In genomic region chr10:100986952-100987684, GRCh38 we compare ENCODE assay signal across 8 cellular contexts. TPM values are rescaled to one million over a fixed set of nuclear protein-coding genes. Genes with fewer than 3 reads are reported as not detected.
DNase-seq lines count a peak whose midpoint lies in the region; ATAC-seq, FAIRE-seq and TF ChIP-seq lines count a peak whose summit lies in the region.

TSS of gene MRPL43 (minus strand) at chr10:100987497. CDS start at chr10:100987443, 54 bp downstream.
TSS of gene TWNK (plus strand) at chr10:100987543. CDS start at chr10:100988211, 668 bp downstream.

- H3K27ac ChIP-seq in MM.1S (ENCODE audit: low read length) = peak within 1 kb of the TSS; percentile 67; the same call in 1 of the 2 replicates
- peak within 1 kb of the TSS; percentile 63 for H3K27ac ChIP-seq in osteoblast (ENCODE audit: low read depth, low read length)
- peak within 1 kb of the TSS; percentile 63 to 68 for H3K27ac ChIP-seq in thoracic aorta

- no peaks in the 10 kb centered on the region for H3K9me2 ChIP-seq in MM.1S (replicated peaks; ENCODE audit: insufficient read depth, low read length)

- peaks cover 7% of the 10 kb centered on the region for H3K4me1 Mint-ChIP-seq in glutamatergic neuron (ENCODE audit: low read depth, unreplicated experiment)

- DNase-seq in GF-D8 (lab: John Stamatoyannopoulos, UW) = peak; percentile 41
- DNase-seq in H54 (ENCODE audit: insufficient read length, low spot score) = peak; percentile 81
- peak; percentile 88 for DNase-seq in MM.1S
- peak; percentile 55 for DNase-seq in SKM-1 treated with dmso at 0.1 percent for 144 hours (lab: John Stamatoyannopoulos, UW; ENCODE audit: unreplicated experiment)
- DNase-seq in activated naive CD4-positive, alpha-beta T cell treated with anti-CD3 and anti-CD28 coated beads, Interleukin-2, amount 50 U/mL, for 72 hours (ENCODE audit: low spot score in 2 of 2) = peak; percentile 86
- peak; percentile 90 for DNase-seq in glutamatergic neuron
- peak; percentile 99 for DNase-seq in osteoblast (ENCODE audit: insufficient read length, low spot score, missing footprints)
- DNase-seq in thoracic aorta (ENCODE audit: low spot score) = peak; percentile 65

- H3K9me3 Mint-ChIP-seq in activated naive CD4-positive, alpha-beta T cell treated with anti-CD3 and anti-CD28 coated beads, Interleukin-2, amount 50 U/mL, for 72 hours = no peaks in the 10 kb centered on the region
- H3K9me3 Mint-ChIP-seq in glutamatergic neuron (ENCODE audit: unreplicated experiment) = peaks cover 5% of the 10 kb centered on the region

- H3K27ac Mint-ChIP-seq in activated naive CD4-positive, alpha-beta T cell treated with anti-CD3 and anti-CD28 coated beads, Interleukin-2, amount 50 U/mL, for 72 hours = peak within 1 kb of the TSS; percentile 87 to 96
- peak within 1 kb of the TSS; percentile 83 for H3K27ac Mint-ChIP-seq in glutamatergic neuron (ENCODE audit: unreplicated experiment)

- peaks cover 21 to 25% of the 10 kb centered on the region in 2 donors for H3K36me3 Mint-ChIP-seq in activated naive CD4-positive, alpha-beta T cell treated with anti-CD3 and anti-CD28 coated beads, Interleukin-2, amount 50 U/mL, for 72 hours
- H3K36me3 Mint-ChIP-seq in glutamatergic neuron (ENCODE audit: unreplicated experiment) = no peaks in the 10 kb centered on the region

- ATAC-seq in activated naive CD4-positive, alpha-beta T cell treated with anti-CD3 and anti-CD28 coated beads, Interleukin-2, amount 50 U/mL, for 72 hours = peak; percentile 96 to 99
- peak; percentile 37 for ATAC-seq in thoracic aorta (ENCODE audit: insufficient number of reproducible peaks, low FRiP score, low read depth)

- H3K4me2 ChIP-seq in MM.1S (ENCODE audit: low read depth, low read length) = peak within 1 kb of the TSS; percentile 99
- peak within 1 kb of the TSS; percentile 97 for H3K4me2 ChIP-seq in osteoblast (ENCODE audit: insufficient read depth, low read length)

- 0 out of 2 replicates have a peak, but pooled peaks cover 4% of the 10 kb centered on the region for H3F3A ChIP-seq in MM.1S (ENCODE audit: insufficient read depth, low read length)

- peaks cover 10% of the 10 kb centered on the region for H3K27me3 Mint-ChIP-seq in glutamatergic neuron (ENCODE audit: unreplicated experiment)

- no peak for FAIRE-seq in H54 (lab: Jason Lieb, UNC)

- H3K36me3 ChIP-seq in MM.1S (replicated peaks; ENCODE audit: insufficient read depth, low read length) (peaks cover 8% of the 10 kb centered on the region; the same call in 1 of the 2 replicates), osteoblast (ENCODE audit: insufficient read depth, low read length) (peaks cover 40% of the 10 kb centered on the region), thoracic aorta (peaks cover 9% of the 10 kb centered on the region)

- H3K27me3 ChIP-seq in MM.1S (replicated peaks; ENCODE audit: insufficient read depth, low read length) (no peaks in the 10 kb centered on the region), osteoblast (ENCODE audit: insufficient read depth, low read length) (no peaks in the 10 kb centered on the region), thoracic aorta (replicated peaks; ENCODE audit: insufficient read depth) (no peaks in the 10 kb centered on the region)

- H3K4me3 ChIP-seq in MM.1S (ENCODE audit: low read length) (peak within 1 kb of the TSS; percentile 100), osteoblast (ENCODE audit: insufficient read depth, low read length) (peak within 1 kb of the TSS; percentile 95), thoracic aorta (peak within 1 kb of the TSS; percentile 89)

- H3K79me2 ChIP-seq in MM.1S (ENCODE audit: low read length) (peaks cover 58% of the 10 kb centered on the region), osteoblast (ENCODE audit: insufficient read depth, low read length) (peaks cover 54% of the 10 kb centered on the region)

- H3K9ac ChIP-seq in MM.1S (ENCODE audit: low read length) = peak within 1 kb of the TSS; percentile 83

- peaks cover 21% of the 10 kb centered on the region for H3K4me1 ChIP-seq in MM.1S (ENCODE audit: low read length)
- H3K4me1 ChIP-seq in osteoblast (ENCODE audit: insufficient read depth, low read length) = peaks cover 21% of the 10 kb centered on the region
- H3K4me1 ChIP-seq in thoracic aorta (ENCODE audit: control insufficient read depth in 1 of 2, low read depth in 2 of 2) = peaks cover 17 to 24% of the 10 kb centered on the region in 2 donors

- H2AFZ ChIP-seq in MM.1S (ENCODE audit: low read length) (peak within 1 kb of the TSS; percentile 100), osteoblast (ENCODE audit: low read length) (peak within 1 kb of the TSS; percentile 99)

- TF ChIP-seq POLR2A in H54 (IDR thresholded peaks at IDR 0.05; ENCODE audit: low read depth, low read length) = peak; percentile 57

- no peak for TF ChIP-seq CTCF in MM.1S (IDR thresholded peaks at IDR 0.05; ENCODE audit: low read length)
- TF ChIP-seq CTCF in glutamatergic neuron (IDR thresholded peaks at IDR 0.05; ENCODE audit: partially characterized antibody, unreplicated experiment) = no peak
- no peak for TF ChIP-seq CTCF in osteoblast (IDR thresholded peaks at IDR 0.05; ENCODE audit: extremely low read depth, low read depth, low read length)
- no peak for TF ChIP-seq CTCF in thoracic aorta (IDR thresholded peaks at IDR 0.05)

- peak within 1 kb of the TSS; percentile 99 for H3K4me3 Mint-ChIP-seq in glutamatergic neuron (ENCODE audit: unreplicated experiment)

- H4K20me1 ChIP-seq in MM.1S (ENCODE audit: insufficient read depth, low read length) (no peaks in the 10 kb centered on the region), osteoblast (ENCODE audit: insufficient read depth, low read length) (no peaks in the 10 kb centered on the region)

- H3K9me3 ChIP-seq in MM.1S (replicated peaks; ENCODE audit: insufficient read depth, low read length) (no peaks in the 10 kb centered on the region), osteoblast (ENCODE audit: low read depth, low read length) (no peaks in the 10 kb centered on the region), thoracic aorta (no peaks in the 10 kb centered on the region)

RNA-seq across cellular contexts. Expression of gene MRPL43, which starts in this region (rescaled TPM):
- 10 to 100 TPM; 42.4 to 53.3 TPM for total RNA-seq in activated naive CD4-positive, alpha-beta T cell treated with anti-CD3 and anti-CD28 coated beads, Interleukin-2, amount 50 U/mL, for 72 hours
- total RNA-seq in glutamatergic neuron (ENCODE audit: unreplicated experiment) (58.2 TPM), osteoblast (48.5 and 55.7 TPM in 2 replicates), thoracic aorta (10 to 100 TPM; 51.9 to 56.6 TPM)

RNA-seq across cellular contexts. Expression of gene TWNK, which starts in this region (rescaled TPM):
- total RNA-seq in activated naive CD4-positive, alpha-beta T cell treated with anti-CD3 and anti-CD28 coated beads, Interleukin-2, amount 50 U/mL, for 72 hours = 10 to 100 TPM; 11.6 to 17.0 TPM
- total RNA-seq in glutamatergic neuron (ENCODE audit: unreplicated experiment) = 10.1 TPM
- total RNA-seq in osteoblast = 3.2 and 3.3 TPM in 2 replicates
- 10 to 100 TPM in 1 of 2 donors, 1 to 10 TPM in 1; 5.3 to 16.6 TPM for total RNA-seq in thoracic aorta

Comparison
In these comparisons a context has a peak if more than half of its experiments do, and no peak if none do; other contexts are left out.
1. Peak in every context shown above with its lines: DNase-seq, ATAC-seq, H3K4me3 ChIP-seq and H3K27ac ChIP-seq.
2. DNase-seq: peak in every context shown above with its lines; median percentile 99 in osteoblast; 90 in glutamatergic neuron; 88 in MM.1S; 86 in activated naive CD4-positive, alpha-beta T cell treated with anti-CD3 and anti-CD28 coated beads, Interleukin-2, amount 50 U/mL, for 72 hours; 81 in H54; 65 in thoracic aorta; 55 in SKM-1 treated with dmso at 0.1 percent for 144 hours; 41 in GF-D8.